In the genomic region with DNA sequence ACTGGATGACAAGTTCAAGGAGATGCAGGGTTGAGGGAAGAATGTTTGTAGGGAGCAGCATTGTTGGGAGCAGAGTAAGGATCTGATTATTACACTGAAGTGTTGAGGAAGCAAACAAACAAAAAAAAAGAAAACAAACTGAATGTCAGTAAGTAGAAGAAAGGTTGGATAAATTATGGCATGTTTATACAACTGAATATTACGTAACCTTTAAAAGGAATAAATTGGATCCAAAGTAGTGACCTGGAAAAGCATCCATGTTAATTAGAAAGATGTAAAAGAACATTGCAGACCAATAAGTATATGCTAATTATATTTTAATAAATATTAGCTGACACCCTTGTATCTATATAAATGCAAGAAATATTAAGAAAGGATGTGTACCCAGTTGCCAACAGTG, we compare ENCODE assay signal across 31 cellular contexts.
"Had no signal": no experiment of that assay in that cellular context is flagged by ENCODE, and none has a peak within 500 bp of the region (broad histone marks: within the 10 kb centered on the region; RNA-seq: fewer than 3 reads in every experiment).

No MANE protein-coding gene starts in this region.

- H3K4me3 Mint-ChIP-seq: natural killer cell; nephron; neural progenitor cell; stimulated activated memory B cell treated with anti-CD40 and anti-IgM and Interleukin-4, amounts not matched to agents 10 μg/mL and 1 μg/mL and 100 μg/mL, for 72 hours; stimulated activated naive CD8-positive, alpha-beta T cell treated with anti-CD3 and anti-CD28 coated beads, Interleukin-15, amount 100 ng/mL, for 72 hours; type B pancreatic cell had no signal

- H3K4me1 ChIP-seq: neural progenitor cell, parathyroid adenoma, psoas muscle, suprapubic skin, testis, tibial artery, transverse colon, upper lobe of right lung, uterus had no signal

- H3K4me2 ChIP-seq: neural progenitor cell, smooth muscle cell had no signal

- DNase-seq: natural killer cell; occipital lobe; ovary; posterior cingulate gyrus; psoas muscle; right cardiac atrium; spleen; stimulated activated CD4-positive, alpha-beta T cell treated with anti-CD3 and anti-CD28 coated beads, Interleukin-12 subunit alpha, Interleukin-12 subunit beta, amount 100 ng/mL, for 4 hours; stimulated activated CD4-positive, alpha-beta T cell treated with anti-CD3 and anti-CD28 coated beads, Interleukin-1b, Interleukin-23, amount 100 ng/mL, for 48 hours; stimulated activated CD4-positive, alpha-beta T cell treated with anti-CD3 and anti-CD28 coated beads, Interleukin-4, amount 100 ng/mL, for 1 hour; stimulated activated CD4-positive, alpha-beta T cell treated with anti-CD3 and anti-CD28 coated beads, Interleukin-4, amount 100 ng/mL, for 4 hours; stimulated activated CD8-positive, alpha-beta memory T cell treated with anti-CD3 and anti-CD28 coated beads, Interleukin-4, amount 100 ng/mL, for 48 hours; stimulated activated naive CD4-positive, alpha-beta T cell; stimulated activated naive CD8-positive, alpha-beta T cell treated with anti-CD3 and anti-CD28 coated beads, Interleukin-15, amount 100 ng/mL, for 72 hours; stimulated activated naive CD8-positive, alpha-beta T cell treated with anti-CD3 and anti-CD28 coated beads, Interleukin-15, Interleukin-2, amounts not matched to agents 100 U/mL and 50 U/mL, for 24 hours; substantia nigra; testis; tibial artery; transverse colon; upper lobe of right lung; uterus had no signal

- H3K9ac ChIP-seq: neural progenitor cell, parathyroid adenoma had no signal

- H3K27me3 ChIP-seq: neural progenitor cell, ovary, spleen, suprapubic skin, testis, tibial artery, transverse colon, upper lobe of right lung, uterus had no signal

- H3K36me3 Mint-ChIP-seq: natural killer cell; neural progenitor cell; stimulated activated memory B cell treated with anti-CD40 and anti-IgM and Interleukin-4, amounts not matched to agents 10 μg/mL and 1 μg/mL and 100 μg/mL, for 72 hours; type B pancreatic cell had no signal

- H3K9me3 ChIP-seq: ovary, psoas muscle, suprapubic skin, testis, tibial artery, transverse colon, upper lobe of right lung, uterus had no signal

- ATAC-seq: natural killer cell; psoas muscle; right cardiac atrium; sciatic nerve; stimulated activated memory B cell treated with anti-CD40 and anti-IgM and Interleukin-4, amounts not matched to agents 10 μg/mL and 1 μg/mL and 100 μg/mL, for 72 hours; stimulated activated naive CD8-positive, alpha-beta T cell treated with anti-CD3 and anti-CD28 coated beads, Interleukin-15, amount 100 ng/mL, for 72 hours; stimulated activated naive CD8-positive, alpha-beta T cell treated with anti-CD3 and anti-CD28 coated beads, Interleukin-15, Interleukin-2, amounts not matched to agents 100 U/mL and 50 U/mL, for 24 hours; upper lobe of right lung had no signal

- H2AFZ ChIP-seq: neural progenitor cell, parathyroid adenoma had no signal

- H3K36me3 ChIP-seq: neural progenitor cell, ovary, spleen, suprapubic skin, tibial artery, transverse colon, upper lobe of right lung, uterus had no signal

- H3K27ac Mint-ChIP-seq: natural killer cell; nephron; neural progenitor cell; progenitor cell of endocrine pancreas; stimulated activated memory B cell treated with anti-CD40 and anti-IgM and Interleukin-4, amounts not matched to agents 10 μg/mL and 1 μg/mL and 100 μg/mL, for 72 hours; stimulated activated naive CD8-positive, alpha-beta T cell treated with anti-CD3 and anti-CD28 coated beads, Interleukin-15, amount 100 ng/mL, for 72 hours; type B pancreatic cell had no signal

- H3K27me3 Mint-ChIP-seq: progenitor cell of endocrine pancreas; stimulated activated memory B cell treated with anti-CD40 and anti-IgM and Interleukin-4, amounts not matched to agents 10 μg/mL and 1 μg/mL and 100 μg/mL, for 72 hours; stimulated activated naive CD8-positive, alpha-beta T cell treated with anti-CD3 and anti-CD28 coated beads, Interleukin-15, amount 100 ng/mL, for 72 hours; type B pancreatic cell had no signal

- H3K4me1 Mint-ChIP-seq: natural killer cell; nephron; neural progenitor cell; stimulated activated naive CD8-positive, alpha-beta T cell treated with anti-CD3 and anti-CD28 coated beads, Interleukin-15, amount 100 ng/mL, for 72 hours had no signal

- H3K4me3 ChIP-seq: neural progenitor cell, ovary, psoas muscle, skin epidermis, smooth muscle cell, spleen, suprapubic skin, testis, tibial artery, transverse colon, upper lobe of right lung, uterus had no signal

- H3K9me3 Mint-ChIP-seq: natural killer cell; stimulated activated memory B cell treated with anti-CD40 and anti-IgM and Interleukin-4, amounts not matched to agents 10 μg/mL and 1 μg/mL and 100 μg/mL, for 72 hours; stimulated activated naive CD8-positive, alpha-beta T cell treated with anti-CD3 and anti-CD28 coated beads, Interleukin-15, amount 100 ng/mL, for 72 hours; type B pancreatic cell had no signal

- H3K27ac ChIP-seq: neural progenitor cell, ovary, parathyroid adenoma, psoas muscle, skin epidermis, spleen, suprapubic skin, testis, tibial artery, transverse colon, upper lobe of right lung, uterus had no signal
